1 cellular context compared by ENCODE assay signal in the genomic region with DNA sequence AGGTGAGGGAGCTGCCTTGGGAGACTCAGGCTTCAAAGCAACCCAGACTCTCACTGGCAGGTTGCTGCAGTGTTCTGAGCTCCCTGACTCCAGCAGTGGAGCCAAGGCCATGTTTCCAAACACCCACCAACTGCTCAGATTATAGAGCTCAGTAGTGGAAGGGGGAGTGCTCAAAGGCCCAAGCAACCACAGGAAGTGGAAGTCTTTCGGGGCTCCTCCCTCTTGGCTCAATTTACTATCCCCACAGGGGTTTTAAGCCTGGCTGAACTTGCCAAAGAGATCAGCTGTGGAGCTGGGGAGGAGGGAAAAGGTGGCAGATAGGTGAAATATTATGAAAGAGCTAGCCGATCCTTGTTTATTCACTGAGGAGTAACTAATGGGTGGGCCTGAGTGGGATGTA.
TF ChIP-seq lines count a peak whose summit lies in the region.

No MANE protein-coding gene starts in this region.

TF ChIP-seq in GM23338, 12 proteins besides CTCF, POLR2A, EP300 and RAD21 (continued from another document):
- no peak for TF ChIP-seq REST (IDR thresholded peaks at IDR 0.05; ENCODE audit: unreplicated experiment)
- TF ChIP-seq ZNF331 (CRISPR knock-in tag; IDR thresholded peaks at IDR 0.05; ENCODE audit: low read depth), result no peak
